In the genomic region with DNA sequence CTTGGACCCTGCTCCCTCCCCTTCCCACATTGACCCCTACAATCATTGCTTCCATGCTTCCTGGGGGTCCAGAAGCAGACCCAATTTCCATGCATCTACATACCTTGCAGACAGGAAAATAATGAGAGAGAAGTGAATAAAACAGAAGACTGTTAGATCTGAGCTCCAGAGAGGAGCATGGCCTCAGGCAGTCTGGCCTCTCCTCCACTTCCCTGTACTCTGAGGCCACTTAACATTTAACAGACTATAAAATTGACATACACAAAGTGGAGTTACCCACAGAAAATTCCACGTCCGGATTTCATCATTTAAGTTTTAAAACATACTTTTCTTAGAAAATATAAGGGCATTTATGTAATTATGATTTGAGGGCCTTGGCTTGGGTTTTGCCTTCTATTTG, we compare ENCODE assay signal across 15 cellular contexts. TPM values are rescaled to one million over a fixed set of nuclear protein-coding genes. Genes with fewer than 3 reads are reported as not detected.
DNase-seq lines count a peak whose midpoint lies in the region; TF ChIP-seq lines count a peak whose summit lies in the region.
"Had no signal": no experiment of that assay in that cellular context is flagged by ENCODE, and none has a peak within 500 bp of the region (broad histone marks: within the 10 kb centered on the region; RNA-seq: fewer than 3 reads in every experiment).

No MANE protein-coding gene starts in this region.

- no peaks in the 10 kb centered on the region for H3K9me3 ChIP-seq in SK-N-MC (ENCODE audit: low read depth, low read length)

- peaks cover 44% of the 10 kb centered on the region for H3K27me3 Mint-ChIP-seq in type B pancreatic cell
- H3K27me3 Mint-ChIP-seq in osteocyte (ENCODE audit: unreplicated experiment), result no peaks in the 10 kb centered on the region

- H3K4me3 Mint-ChIP-seq in type B pancreatic cell (peak overlapping the region; percentile 23), osteocyte (ENCODE audit: unreplicated experiment) (no peak overlapping the region)

- TF ChIP-seq CTCF in type B pancreatic cell (conservative IDR thresholded peaks at IDR 0.05) (no peak), osteocyte (IDR thresholded peaks at IDR 0.05) (no peak)

- H3K27ac Mint-ChIP-seq in type B pancreatic cell, result no peak overlapping the region
- no peak overlapping the region for H3K27ac Mint-ChIP-seq in osteocyte (ENCODE audit: unreplicated experiment)
- H3K27ac Mint-ChIP-seq: CD4-positive, CD25-positive, alpha-beta regulatory T cell had no signal

- H3K9me3 Mint-ChIP-seq in type B pancreatic cell, result no peaks in the 10 kb centered on the region
- no peaks in the 10 kb centered on the region for H3K9me3 Mint-ChIP-seq in osteocyte (ENCODE audit: unreplicated experiment)

- H3K4me3 ChIP-seq in SK-N-MC, result no peak overlapping the region
- H3K4me3 ChIP-seq: BLaER1 treated with 17β-estradiol and CSF1 and Interleukin-3, amounts not matched to agents 10 nM and 100 nM; GM12878 had no signal

- H3K9ac ChIP-seq in SK-N-MC (ENCODE audit: insufficient read length), result no peak overlapping the region
- H3K9ac ChIP-seq: BLaER1 treated with 17β-estradiol and CSF1 and Interleukin-3, amounts not matched to agents 10 nM and 100 nM had no signal

- peak; percentile 32 for DNase-seq in ELF-1 (ENCODE audit: low read depth, low spot score)
- peak; percentile 24 for DNase-seq in SK-N-MC (ENCODE audit: low read depth, low spot score)
- peak; percentile 73 for DNase-seq in islet precursor cell
- DNase-seq in type B pancreatic cell (ENCODE audit: extremely low spot score, unreplicated experiment), result no peak
- no peak for DNase-seq in NCI-H1694 (lab: John Stamatoyannopoulos, UW)
- no peak for DNase-seq in SIG-M5 (lab: John Stamatoyannopoulos, UW)
- no peak for DNase-seq in osteocyte (ENCODE audit: extremely low spot score, unreplicated experiment)
- DNase-seq: 8988T; CD4-positive, CD25-positive, alpha-beta regulatory T cell; DMS53; IMR-90 had no signal

- H3K27ac ChIP-seq in SK-N-MC, result no peak overlapping the region
- H3K27ac ChIP-seq: BLaER1 treated with 17β-estradiol and CSF1 and Interleukin-3, amounts not matched to agents 10 nM and 100 nM; HL-60 had no signal

- H3K4me1 Mint-ChIP-seq in type B pancreatic cell (ENCODE audit: unreplicated experiment), result peaks cover 24% of the 10 kb centered on the region
- H3K4me1 Mint-ChIP-seq in osteocyte (ENCODE audit: unreplicated experiment), result peaks cover 26% of the 10 kb centered on the region

- H3K36me3 ChIP-seq in SK-N-MC (ENCODE audit: insufficient read depth, low read length), result no peaks in the 10 kb centered on the region
- H3K36me3 ChIP-seq: BLaER1 treated with 17β-estradiol and CSF1 and Interleukin-3, amounts not matched to agents 10 nM and 100 nM had no signal

- no peaks in the 10 kb centered on the region for H3K36me3 Mint-ChIP-seq in type B pancreatic cell
- H3K36me3 Mint-ChIP-seq in osteocyte (ENCODE audit: unreplicated experiment), result no peaks in the 10 kb centered on the region
- H3K36me3 Mint-ChIP-seq: CD4-positive, CD25-positive, alpha-beta regulatory T cell had no signal

RNA-seq across cellular contexts. Expression of a gene that starts 2.1 kb away (rescaled TPM):
- total RNA-seq in type B pancreatic cell (ENCODE audit: low replicate concordance) (14.1 and 23.6 TPM in 2 replicates), osteocyte (15.3 and 19.2 TPM in 2 replicates)
- total RNA-seq: CD4-positive, CD25-positive, alpha-beta regulatory T cell; G401 had no signal

Comparison
In these comparisons a context has a peak if more than half of its experiments do, and no peak if none do; other contexts are left out.
1. DNase-seq: peak in ELF-1 (single experiment), SK-N-MC (single experiment) and islet precursor cell (single experiment); none in type B pancreatic cell (single experiment), NCI-H1694 (single experiment), SIG-M5 (single experiment) and osteocyte (single experiment).